ENCODE assay signal across 17 cellular contexts in genomic region chrX:19926095-19926494, GRCh38.
"Had no signal": no experiment of that assay in that cellular context is flagged by ENCODE, and none has a peak within 500 bp of the region (broad histone marks: within the 10 kb centered on the region; RNA-seq: fewer than 3 reads in every experiment).

No MANE protein-coding gene starts in this region.

- H3K9me3 Mint-ChIP-seq: naive thymus-derived CD8-positive, alpha-beta T cell; stimulated activated memory B cell treated with anti-CD40 and anti-IgM and Interleukin-4, amounts not matched to agents 10 μg/mL and 1 μg/mL and 100 μg/mL, for 72 hours had no signal

- H3K9me3 ChIP-seq: heart left ventricle, neutrophil, psoas muscle, right lobe of liver, stomach had no signal

- H3K4me1 Mint-ChIP-seq: naive thymus-derived CD8-positive, alpha-beta T cell; stimulated activated memory B cell treated with anti-CD40 and anti-IgM and Interleukin-4, amounts not matched to agents 10 μg/mL and 1 μg/mL and 100 μg/mL, for 72 hours had no signal

- H3K4me1 ChIP-seq: psoas muscle, right lobe of liver, stomach had no signal

- DNase-seq: effector memory CD4-positive, alpha-beta T cell; heart left ventricle; hippocampal formation; left colon; naive thymus-derived CD8-positive, alpha-beta T cell; psoas muscle; retina; right lobe of liver; stimulated activated CD4-positive, alpha-beta T cell treated with anti-CD3 and anti-CD28 coated beads, Interleukin-4, amount 100 ng/mL, for 1 hour; stomach; substantia nigra; trophoblast cell had no signal

- FAIRE-seq: endometrium, frontal cortex had no signal

- H3K27ac Mint-ChIP-seq: stimulated activated memory B cell treated with anti-CD40 and anti-IgM and Interleukin-4, amounts not matched to agents 10 μg/mL and 1 μg/mL and 100 μg/mL, for 72 hours had no signal

- H3K27me3 Mint-ChIP-seq: naive thymus-derived CD8-positive, alpha-beta T cell; stimulated activated memory B cell treated with anti-CD40 and anti-IgM and Interleukin-4, amounts not matched to agents 10 μg/mL and 1 μg/mL and 100 μg/mL, for 72 hours had no signal

- H3K27ac ChIP-seq: heart left ventricle, neutrophil, psoas muscle, right lobe of liver, stomach had no signal

- H3K4me3 ChIP-seq: heart left ventricle, psoas muscle, right lobe of liver, stomach had no signal

- H3K36me3 ChIP-seq: right lobe of liver had no signal

- H3K4me3 Mint-ChIP-seq: naive thymus-derived CD8-positive, alpha-beta T cell; stimulated activated memory B cell treated with anti-CD40 and anti-IgM and Interleukin-4, amounts not matched to agents 10 μg/mL and 1 μg/mL and 100 μg/mL, for 72 hours had no signal

- ATAC-seq: esophagus mucosa; heart left ventricle; left colon; naive thymus-derived CD8-positive, alpha-beta T cell; psoas muscle; right lobe of liver; stimulated activated memory B cell treated with anti-CD40 and anti-IgM and Interleukin-4, amounts not matched to agents 10 μg/mL and 1 μg/mL and 100 μg/mL, for 72 hours had no signal

- H3K27me3 ChIP-seq: neutrophil, right lobe of liver, stomach had no signal
